In genomic region chr1:224528900-224529299, GRCh38 we compare ENCODE assay signal across 14 cellular contexts.
DNase-seq lines count a peak whose midpoint lies in the region; ATAC-seq, FAIRE-seq and TF ChIP-seq lines count a peak whose summit lies in the region.
"Had no signal": no experiment of that assay in that cellular context is flagged by ENCODE, and none has a peak within 500 bp of the region (broad histone marks: within the 10 kb centered on the region; RNA-seq: fewer than 3 reads in every experiment).

No MANE protein-coding gene starts in this region.

- H3K56ac ChIP-seq in IMR-90 (ENCODE audit: extremely low read depth, insufficient read depth, low read length), result no peak overlapping the region

- H2AK9ac ChIP-seq in IMR-90 (replicated peaks; ENCODE audit: low read depth, low read length, poor library complexity), result peak overlapping the region; percentile 82

- H2AFZ ChIP-seq in IMR-90 (replicated peaks; ENCODE audit: low read length, poor library complexity) (peak overlapping the region; percentile 92), K562 (ENCODE audit: low read depth, low read length) (peak overlapping the region; percentile 77)

- H3K79me2 ChIP-seq in K562 (ENCODE audit: control insufficient read depth, insufficient read depth, low read length), result no peaks in the 10 kb centered on the region

- H3K27ac ChIP-seq in IMR-90 (ENCODE audit: insufficient read depth, low read length), result peak overlapping the region; percentile 38
- no peak overlapping the region for H3K27ac ChIP-seq in K562 (ENCODE audit: extremely low read depth, low read depth, low read length)
- H3K27ac ChIP-seq: psoas muscle, WERI-Rb-1 had no signal

- DNase-seq in BE2C (peak; percentile 37), IMR-90 (peak; percentile 89), K562 (ENCODE audit: extremely low read depth in 1 of 4, low spot score in 3 of 4) (peak; percentile 41 to 70 (median 54)), kidney tubule cell (ENCODE audit: low spot score) (peak; percentile 55), GM19238 (ENCODE audit: insufficient read length, low spot score) (no peak), GM12892 (ENCODE audit: insufficient read length) (no peak)
- DNase-seq in stimulated activated naive CD8-positive, alpha-beta T cell treated with anti-CD3 and anti-CD28 coated beads, Interleukin-15, Interleukin-2, amounts not matched to agents 100 U/mL and 50 U/mL, for 24 hours, result no peak
- DNase-seq: CD4-positive, alpha-beta memory T cell; NCI-H748 treated with DMSO at 0.1 percent for 48 hours; psoas muscle; WERI-Rb-1 had no signal

- peak overlapping the region; percentile 97 for H2AK5ac ChIP-seq in IMR-90 (ENCODE audit: low read depth, low read length)

- H3K27me3 ChIP-seq in BE2C (no peaks in the 10 kb centered on the region), IMR-90 (ENCODE audit: control insufficient read depth, insufficient read depth, low read length) (no peaks in the 10 kb centered on the region), K562 (ENCODE audit: control insufficient read depth in 2 of 2, insufficient read depth in 2 of 2, low read length in 2 of 2) (peaks cover 10 to 28% of the 10 kb centered on the region in 2 experiments)

- H2BK15ac ChIP-seq in IMR-90 (ENCODE audit: low read depth, low read length), result peak overlapping the region; percentile 93; the same call in 1 of the 3 replicates

- no peaks in the 10 kb centered on the region for H4K20me1 ChIP-seq in IMR-90 (ENCODE audit: insufficient read depth, low read length)
- no peaks in the 10 kb centered on the region for H4K20me1 ChIP-seq in K562 (replicated peaks; ENCODE audit: control insufficient read depth, insufficient read depth, low read length)

- H3K18ac ChIP-seq in IMR-90 (ENCODE audit: low read depth, low read length), result peak overlapping the region; percentile 8; the same call in 1 of the 2 replicates

- H3K9ac ChIP-seq in IMR-90 (ENCODE audit: low read depth, low read length) (no peak overlapping the region), K562 (ENCODE audit: insufficient read depth in 1 of 2, low read depth in 2 of 2, low read length in 2 of 2) (no peak overlapping the region)

- dilution Hi-C loops in IMR-90 (cut with HindIII; ENCODE audit: low sequenced_read_pairs, unreplicated experiment), result no loop called here

- peak overlapping the region; percentile 6 for H2BK5ac ChIP-seq in IMR-90 (ENCODE audit: low read depth, low read length, poor library complexity, severe bottlenecking)

- H3K4me2 ChIP-seq in IMR-90 (ENCODE audit: low read depth, low read length) (no peak overlapping the region), K562 (ENCODE audit: insufficient read depth, low read length) (peak overlapping the region; percentile 60; the same call in 1 of the 2 replicates)

- TF ChIP-seq CTCF in BE2C (IDR thresholded peaks at IDR 0.05; ENCODE audit: low read depth, low read length) (no peak), IMR-90 (conservative IDR thresholded peaks at IDR 0.05; ENCODE audit: low read depth, low read length) (no peak), K562 (IDR thresholded peaks at IDR 0.05 in 2 of 3, conservative IDR thresholded peaks at IDR 0.05 in 1 of 3; ENCODE audit: insufficient read depth in 2 of 3, low read depth in 1 of 3, low read length in 3 of 3) (no peak)

- ATAC-seq in IMR-90 (ENCODE audit: low read depth), result peak; percentile 87
- peak; percentile 63 for ATAC-seq in K562
- ATAC-seq in stimulated activated naive CD8-positive, alpha-beta T cell treated with anti-CD3 and anti-CD28 coated beads, Interleukin-15, Interleukin-2, amounts not matched to agents 100 U/mL and 50 U/mL, for 24 hours, result no peak
- no peak for ATAC-seq in GM18505 (IDR thresholded peaks at IDR 0.05; ENCODE audit: unreplicated experiment)

- TF ChIP-seq EP300 in K562 (IDR thresholded peaks at IDR 0.05; ENCODE audit: low read length), result peak; percentile 72; the same call in 1 of the 2 replicates

- peak overlapping the region; percentile 96 for H2BK120ac ChIP-seq in IMR-90 (ENCODE audit: low read depth, low read length)

- TF ChIP-seq POLR2A in IMR-90 (IDR thresholded peaks at IDR 0.05; ENCODE audit: low read depth, low read length), result no peak
- TF ChIP-seq POLR2A in K562 (conservative IDR thresholded peaks at IDR 0.05), result no peak
- no peak for TF ChIP-seq POLR2A in GM18505 (IDR thresholded peaks at IDR 0.05; ENCODE audit: borderline replicate concordance, extremely low read depth, insufficient read depth, insufficient read length)
- TF ChIP-seq POLR2A in GM12892 (IDR thresholded peaks at IDR 0.05; ENCODE audit: low read depth, low read length), result no peak

- H4K8ac ChIP-seq in IMR-90 (ENCODE audit: low read depth in 2 of 2, low read length in 2 of 2), result peak overlapping the region; percentile 57 to 93; a peak in 3 of 4 replicates

- H3K14ac ChIP-seq in IMR-90 (replicated peaks; ENCODE audit: low read depth, low read length), result peak overlapping the region; percentile 89

- intact Hi-C loops in IMR-90 (cut with micrococcal nuclease) (no loop called here), K562 (cut with micrococcal nuclease) (no loop called here)

- H3K23ac ChIP-seq in IMR-90 (ENCODE audit: low read depth, low read length), result peak overlapping the region; percentile 93; the same call in 1 of the 2 replicates

- H3K4ac ChIP-seq in IMR-90 (ENCODE audit: low read depth, low read length), result peak overlapping the region; percentile 91

- peaks cover 10% of the 10 kb centered on the region for H3K4me1 ChIP-seq in BE2C
- H3K4me1 ChIP-seq in IMR-90 (ENCODE audit: control insufficient read depth, insufficient read depth, low read length), result peaks cover 13% of the 10 kb centered on the region
- peaks cover 5 to 14% of the 10 kb centered on the region in 2 experiments; a peak in 4 of 5 replicates for H3K4me1 ChIP-seq in K562 (replicated peaks in 1 of 2; ENCODE audit: control insufficient read depth in 2 of 2, insufficient read depth in 2 of 2, low read length in 2 of 2)

- peak overlapping the region; percentile 79 for H4K91ac ChIP-seq in IMR-90 (ENCODE audit: insufficient read depth, low read depth, low read length)

- CTCF ChIA-PET in IMR-90 (lab: Yijun Ruan, JAX), result interaction anchor here (0.7 kb wide), 1 partner anchor 9 kb away, joined by 3 read pairs; no protein-coding TSS in a partner anchor
- CTCF ChIA-PET in K562 (lab: Yijun Ruan, JAX; ENCODE audit: low intra/inter-chr PET ratio), result no interaction called here

- H3K9me1 ChIP-seq in IMR-90 (ENCODE audit: insufficient read depth, low read length) (peaks cover 19% of the 10 kb centered on the region), K562 (ENCODE audit: control insufficient read depth, insufficient read depth, low read length) (no peaks in the 10 kb centered on the region)

- POLR2A ChIA-PET in IMR-90 (lab: Charles Lee; ENCODE audit: unreplicated experiment), result no interaction called here
- POLR2A ChIA-PET in K562 (lab: Yijun Ruan, JAX), result interaction anchor here (1.1 to 1.2 kb wide), 2 partner anchors 11 to 13 kb away, joined by 3 read pairs; no protein-coding TSS in a partner anchor

- H4K5ac ChIP-seq in IMR-90 (ENCODE audit: low read depth, low read length), result no peak overlapping the region

- H2BK20ac ChIP-seq in IMR-90 (ENCODE audit: low read depth, low read length), result peak overlapping the region; percentile 97

- no peaks in the 10 kb centered on the region; a peak in 1 of 4 replicates for H3K79me1 ChIP-seq in IMR-90 (ENCODE audit: low read depth in 1 of 2, low read length in 2 of 2)

- FAIRE-seq in K562 (lab: Jason Lieb, UNC), result peak; percentile 63
- no peak for FAIRE-seq in GM12892 (lab: Jason Lieb, UNC)
- FAIRE-seq: GM18507 had no signal

- H3K9me3 ChIP-seq in BE2C (no peaks in the 10 kb centered on the region), IMR-90 (ENCODE audit: control insufficient read depth, insufficient read depth, low read length) (no peaks in the 10 kb centered on the region), K562 (replicated peaks; ENCODE audit: control insufficient read depth, insufficient read depth, low read depth, low read length) (no peaks in the 10 kb centered on the region)
- H3K9me3 ChIP-seq: HAP-1, psoas muscle had no signal

- in situ Hi-C loops in IMR-90 (cut with MboI; ENCODE audit: low sequenced_read_pairs), result no loop called here
- in situ Hi-C loops in K562 (cut with MboI), result no loop called here

- H3K36me3 ChIP-seq in BE2C (no peaks in the 10 kb centered on the region), IMR-90 (ENCODE audit: control insufficient read depth, insufficient read depth, low read length) (no peaks in the 10 kb centered on the region), K562 (ENCODE audit: control insufficient read depth, insufficient read depth, low read length) (no peaks in the 10 kb centered on the region)
- H3K36me3 ChIP-seq: HAP-1, WERI-Rb-1 had no signal

- BruUV-seq in IMR-90 (replicated peaks; lab: Mats Ljungman, UMichigan) (no TSS peak), K562 (replicated peaks; lab: Mats Ljungman, UMichigan) (no TSS peak)

- no CpG with 5 or more reads among the region's 3 CpGs for WGBS in IMR-90 (ENCODE audit: extremely low coverage in 2 of 2, insufficient read length in 1 of 2), 2 experiments
- WGBS in K562 (ENCODE audit: insufficient coverage, low coverage, missing lambda C conversion rate), result 4% methylated on average over 3 of the region's 3 CpGs

- TF ChIP-seq RAD21 in IMR-90 (IDR thresholded peaks at IDR 0.05; ENCODE audit: low read length) (no peak), K562 (CRISPR knock-in tag; conservative IDR thresholded peaks at IDR 0.05 in 1 of 2, IDR thresholded peaks at IDR 0.05 in 1 of 2) (no peak; a peak in 1 of 4 replicates)

- H3K4me3 ChIP-seq in BE2C (ENCODE audit: low read depth, low read length) (no peak overlapping the region), IMR-90 (ENCODE audit: insufficient read depth, low read depth, low read length) (no peak overlapping the region), K562 (no peak overlapping the region)
- H3K4me3 ChIP-seq: HAP-1, psoas muscle had no signal

TF ChIP-seq in IMR-90, 13 proteins besides CTCF, POLR2A, EP300 and RAD21 (continues in another document):
- peak; percentile 87 for TF ChIP-seq FOS (IDR thresholded peaks at IDR 0.05; ENCODE audit: low read depth, low read length)
- no peak for TF ChIP-seq CHD1 (IDR thresholded peaks at IDR 0.05; ENCODE audit: low read depth, low read length)

TF ChIP-seq in K562, 482 proteins besides CTCF, POLR2A, EP300 and RAD21 (continues in another document):
- 0 out of 2 replicates have a peak, but pooled peaks have one; percentile 10 for TF ChIP-seq PKNOX1 (IDR thresholded peaks at IDR 0.05)
- TF ChIP-seq ESRRA (IDR thresholded peaks at IDR 0.05; ENCODE audit: borderline replicate concordance, low read depth), result no peak
- TF ChIP-seq SMC3 (conservative IDR thresholded peaks at IDR 0.05; ENCODE audit: insufficient read depth, low read depth, low read length), result no peak
- TF ChIP-seq ZC3H4 (CRISPR knock-in tag; IDR thresholded peaks at IDR 0.05; ENCODE audit: borderline replicate concordance), result no peak

Comparison
In these comparisons a context has a peak if more than half of its experiments do, and no peak if none do; other contexts are left out.
1. DNase-seq: peak in BE2C (single experiment), IMR-90 (single experiment), K562 (4 of 4) and kidney tubule cell (single experiment); none in stimulated activated naive CD8-positive, alpha-beta T cell treated with anti-CD3 and anti-CD28 coated beads, Interleukin-15, Interleukin-2, amounts not matched to agents 100 U/mL and 50 U/mL, for 24 hours (single experiment), GM19238 (single experiment) and GM12892 (single experiment).
2. ATAC-seq: peak in IMR-90 (single experiment) and K562 (single experiment); none in stimulated activated naive CD8-positive, alpha-beta T cell treated with anti-CD3 and anti-CD28 coated beads, Interleukin-15, Interleukin-2, amounts not matched to agents 100 U/mL and 50 U/mL, for 24 hours (single experiment) and GM18505 (single experiment).